In genomic region chr9:127132375-127132774, GRCh38 we compare ENCODE assay signal across 14 cellular contexts. TPM values are rescaled to one million over a fixed set of nuclear protein-coding genes. Genes with fewer than 3 reads are reported as not detected.
DNase-seq lines count a peak whose midpoint lies in the region; ATAC-seq, FAIRE-seq and TF ChIP-seq lines count a peak whose summit lies in the region.
"Had no signal": no experiment of that assay in that cellular context is flagged by ENCODE, and none has a peak within 500 bp of the region (broad histone marks: within the 10 kb centered on the region; RNA-seq: fewer than 3 reads in every experiment).

No MANE protein-coding gene starts in this region.

- FAIRE-seq in HepG2 (lab: Jason Lieb, UNC): no peak

- no peaks in the 10 kb centered on the region for H3K79me2 ChIP-seq in HCT116 (ENCODE audit: insufficient read depth, low read length)
- no peaks in the 10 kb centered on the region for H3K79me2 ChIP-seq in HepG2 (ENCODE audit: insufficient read depth, low read length)

- no peak for DNase-seq in HCT116 (ENCODE audit: low read depth, low spot score)
- DNase-seq in ascending aorta (ENCODE audit: low spot score in 2 of 2): peak in 1 of 2 donors; percentile 42
- no peak for DNase-seq in HepG2 (ENCODE audit: low spot score)
- no peak for DNase-seq in spleen
- DNase-seq in SKM-1 treated with dmso at 0.1 percent for 144 hours (lab: John Stamatoyannopoulos, UW; ENCODE audit: unreplicated experiment): no peak
- DNase-seq in HuH-7.5 (ENCODE audit: low spot score): no peak
- no peak for DNase-seq in NCI-H2227 treated with DMSO at 0.1 percent for 48 hours (lab: John Stamatoyannopoulos, UW)
- DNase-seq: activated naive CD4-positive, alpha-beta T cell treated with anti-CD3 and anti-CD28 coated beads, Interleukin-2, amount 50 U/mL, for 16 hours; DND-41; KBM-7 had no signal

- no TSS peak for BruUV-seq in HCT116 (replicated peaks; lab: Mats Ljungman, UMichigan)
- no TSS peak for BruUV-seq in HepG2 (replicated peaks; lab: Mats Ljungman, UMichigan)

- H4K20me1 ChIP-seq in HCT116 (ENCODE audit: insufficient read depth) (no peaks in the 10 kb centered on the region), HepG2 (ENCODE audit: insufficient read depth, low read length) (no peaks in the 10 kb centered on the region)

- TF ChIP-seq POLR2A in HCT116 (IDR thresholded peaks at IDR 0.05; ENCODE audit: borderline replicate concordance, extremely low read depth, insufficient read depth, insufficient read length) (no peak), HepG2 (IDR thresholded peaks at IDR 0.05; ENCODE audit: insufficient read depth in 1 of 2, low read depth in 2 of 2, low read length in 2 of 2) (no peak), spleen (IDR thresholded peaks at IDR 0.05) (no peak)

- ATAC-seq in HCT116 (peak; percentile 78), HepG2 (no peak), GM19035 (IDR thresholded peaks at IDR 0.05; ENCODE audit: unreplicated experiment) (no peak)
- ATAC-seq: left lobe of liver had no signal

- in situ Hi-C loops in HepG2 (cut with HindIII; ENCODE audit: extremely low pct_ligation_motif_present, low pct_unique_long_range_greater_than_20kb): no loop called here

- H3K36me3 ChIP-seq in HCT116 (ENCODE audit: control insufficient read depth in 1 of 2, insufficient read depth in 2 of 2, low read length in 2 of 2) (no peaks in the 10 kb centered on the region), ascending aorta (no peaks in the 10 kb centered on the region), HepG2 (replicated peaks in 1 of 2; ENCODE audit: control insufficient read depth in 1 of 2, insufficient read depth in 2 of 2, low read length in 2 of 2) (no peaks in the 10 kb centered on the region), spleen (no peaks in the 10 kb centered on the region)
- H3K36me3 ChIP-seq: HAP-1 had no signal

- peak in 1 of 3 experiments; percentile 14; a peak in 1 of 6 replicates for TF ChIP-seq CTCF in HCT116 (IDR thresholded peaks at IDR 0.05 in 2 of 3, conservative IDR thresholded peaks at IDR 0.05 in 1 of 3; ENCODE audit: borderline replicate concordance in 1 of 3, insufficient read depth in 1 of 3, low read depth in 2 of 3, low read length in 2 of 3)
- TF ChIP-seq CTCF in ascending aorta (IDR thresholded peaks at IDR 0.05): no peak
- TF ChIP-seq CTCF in HepG2 (CRISPR knock-in tag; IDR thresholded peaks at IDR 0.05): no peak
- TF ChIP-seq CTCF in spleen (IDR thresholded peaks at IDR 0.05 in 8 of 11, conservative IDR thresholded peaks at IDR 0.05 in 3 of 11): no peak

- POLR2A ChIA-PET in HCT116 (lab: Charles Lee) (no interaction called here), HepG2 (lab: Yijun Ruan, JAX) (no interaction called here)

- H3K4me1 ChIP-seq in HCT116 (ENCODE audit: control insufficient read depth in 1 of 2, insufficient read depth in 2 of 2, low read length in 2 of 2) (peaks cover 22 to 31% of the 10 kb centered on the region in 2 experiments), ascending aorta (peaks cover 30 to 61% of the 10 kb centered on the region in 2 donors), HepG2 (ENCODE audit: insufficient read depth, low read length) (peaks cover 51% of the 10 kb centered on the region), spleen (peaks cover 0 to 26% (median 4%) of the 10 kb centered on the region in 6 donors)
- H3K4me1 ChIP-seq: HAP-1 had no signal

- RAD21 ChIA-PET in HCT116 (lab: Charles Lee; ENCODE audit: low non-redundant PET in 1 of 2, low total read pairs in 2 of 2, uncharacterized antibody in 2 of 2, unreplicated experiment in 2 of 2): no interaction called here

- H3K4me3 ChIP-seq in HCT116 (replicated peaks in 1 of 2; ENCODE audit: low read depth in 1 of 2, low read length in 2 of 2): no peak overlapping the region
- no peak overlapping the region for H3K4me3 ChIP-seq in ascending aorta
- H3K4me3 ChIP-seq in HepG2 (replicated peaks in 1 of 3; ENCODE audit: insufficient read depth in 1 of 3, low read depth in 2 of 3, low read length in 3 of 3): no peak overlapping the region
- H3K4me3 ChIP-seq in spleen: no peak overlapping the region
- H3K4me3 ChIP-seq: HAP-1 had no signal

- no peaks in the 10 kb centered on the region for H3K9me2 ChIP-seq in HCT116 (ENCODE audit: insufficient read depth)

- H3K9me3 ChIP-seq in HCT116 (ENCODE audit: control insufficient read depth in 1 of 2, insufficient read depth in 1 of 2, low read depth in 1 of 2, low read length in 2 of 2) (no peaks in the 10 kb centered on the region), ascending aorta (no peaks in the 10 kb centered on the region), HepG2 (ENCODE audit: low read length) (no peaks in the 10 kb centered on the region), spleen (no peaks in the 10 kb centered on the region)
- H3K9me3 ChIP-seq: HAP-1 had no signal

- CTCF ChIA-PET in HCT116 (lab: Charles Lee) (no interaction called here), HepG2 (lab: Yijun Ruan, JAX; ENCODE audit: low intra/inter-chr PET ratio, low total read pairs) (no interaction called here)

- TF ChIP-seq RAD21 in HCT116 (IDR thresholded peaks at IDR 0.05; ENCODE audit: low read depth) (peak; percentile 48), HepG2 (CRISPR knock-in tag; IDR thresholded peaks at IDR 0.05) (no peak)

- H2AFZ ChIP-seq in HCT116 (ENCODE audit: low read depth, low read length, poor library complexity, severe bottlenecking): no peak overlapping the region
- H2AFZ ChIP-seq in HepG2 (ENCODE audit: low read length): no peak overlapping the region

- H3K4me2 ChIP-seq in HCT116 (ENCODE audit: low read length) (peak overlapping the region; percentile 31), HepG2 (ENCODE audit: low read depth, low read length) (no peak overlapping the region)

- H3K9ac ChIP-seq in HCT116 (ENCODE audit: low read length) (no peak overlapping the region), HepG2 (ENCODE audit: insufficient read depth, low read depth, low read length) (no peak overlapping the region)

- intact Hi-C loops in HCT116 (cut with micrococcal nuclease): loop anchor here (2.0 kb wide), 1 partner anchor 66 kb away; no protein-coding TSS in a partner anchor
- intact Hi-C loops in ascending aorta (cut with DNase I): no loop called here
- intact Hi-C loops in HepG2 (cut with micrococcal nuclease; ENCODE audit: unreplicated experiment): loop anchor here (2.0 kb wide), 1 partner anchor 66 kb away; no protein-coding TSS in a partner anchor
- intact Hi-C loops in spleen (cut with DNase I; ENCODE audit: low total_unique reads): no loop called here

- WGBS in HepG2 (ENCODE audit: low lambda C conversion rate): 57% methylated on average over 4 of the region's 4 CpGs
- 91 to 96% (median 93%) methylated on average over 4 of the region's 4 CpGs for WGBS in spleen, 5 donors

- no peak for TF ChIP-seq EP300 in HepG2 (IDR thresholded peaks at IDR 0.05; ENCODE audit: low read depth in 2 of 2, low read length in 2 of 2)
- no peak for TF ChIP-seq EP300 in HepG2 (CRISPR knock-in tag; IDR thresholded peaks at IDR 0.05; ENCODE audit: borderline replicate concordance)

- no peak overlapping the region for H3K27ac ChIP-seq in HCT116 (ENCODE audit: low read depth, low read length)
- H3K27ac ChIP-seq in ascending aorta: peak overlapping the region; percentile 77 to 85
- H3K27ac ChIP-seq in HepG2 (ENCODE audit: extremely low read length, insufficient read depth, low read length): no peak overlapping the region
- peak overlapping the region in 5 of 8 donors; percentile 44 to 67 (median 65) for H3K27ac ChIP-seq in spleen

- H3K27me3 ChIP-seq in HCT116 (ENCODE audit: insufficient read depth, low read length) (no peaks in the 10 kb centered on the region), ascending aorta (no peaks in the 10 kb centered on the region), HepG2 (ENCODE audit: control insufficient read depth in 1 of 2, insufficient read depth in 2 of 2, low read length in 2 of 2) (no peaks in the 10 kb centered on the region; a peak in 1 of 5 replicates), spleen (replicated peaks in 1 of 7) (no peaks in the 10 kb centered on the region)

TF ChIP-seq in HCT116, 20 proteins besides CTCF, POLR2A, EP300 and RAD21 (continues in another document):
- no peak for TF ChIP-seq FOSL1 (IDR thresholded peaks at IDR 0.05; ENCODE audit: low read depth)
- no peak for TF ChIP-seq SRF (IDR thresholded peaks at IDR 0.05; ENCODE audit: low read depth)
- no peak for TF ChIP-seq YY1 (IDR thresholded peaks at IDR 0.05; ENCODE audit: extremely low read depth, insufficient replicate concordance, low read depth, low read length)

TF ChIP-seq in HepG2, 621 proteins besides CTCF, POLR2A, EP300 and RAD21 (continues in another document):
- no peak for TF ChIP-seq NFYC (CRISPR knock-in tag; IDR thresholded peaks at IDR 0.05)
- no peak for TF ChIP-seq TOPORS (CRISPR knock-in tag; IDR thresholded peaks at IDR 0.05)
- 0 out of 2 replicates have a peak, but pooled peaks have one; percentile 15 for TF ChIP-seq SPEN (CRISPR knock-in tag; IDR thresholded peaks at IDR 0.05; ENCODE audit: low read depth)

RNA-seq across cellular contexts. Expression of gene ANGPTL2, which starts 9.9 kb away (rescaled TPM):
- 0.20 TPM for total RNA-seq in HCT116 (2021; ENCODE audit: unreplicated experiment)
- polyA plus RNA-seq in HCT116 (2012): 0.01 and 0.04 TPM in 2 replicates
- total RNA-seq in ascending aorta: 19.6 TPM
- 0.35 and 0.91 TPM in 2 replicates for total RNA-seq in HepG2 (2016; rRNA removed; fragmentation: Illumina TruSeq; extraction: Trizol)
- 0.09 TPM in 1 of 2 replicates, not detected in the other for total RNA-seq in HepG2 (2016; cell fraction: cytosol; rRNA removed; fragmentation: Illumina TruSeq; extraction: Trizol; ENCODE audit: low read depth)
- 0.49 and 1.4 TPM in 2 replicates for total RNA-seq in HepG2 (2016; cell fraction: insoluble cytoplasmic fraction; rRNA removed; fragmentation: Illumina TruSeq; extraction: Trizol)
- 0.55 and 0.59 TPM in 2 replicates for total RNA-seq in HepG2 (2016; cell fraction: membrane; rRNA removed; fragmentation: Illumina TruSeq; extraction: Trizol)
- total RNA-seq in HepG2 (2016; cell fraction: nucleus; rRNA removed; fragmentation: Illumina TruSeq; extraction: Trizol): 1.2 and 2.2 TPM in 2 replicates
- 21.0 and 40.2 TPM in 2 replicates for polyA plus RNA-seq in HepG2 (2011; rRNA removed)
- 14.1 and 24.9 TPM in 2 replicates for polyA plus RNA-seq in HepG2 (2011; cell fraction: cytosol; rRNA removed)
- 16.8 and 26.7 TPM in 2 replicates for polyA plus RNA-seq in HepG2 (2011; cell fraction: nucleus; rRNA removed)
- polyA plus RNA-seq in HepG2 (2012): 27.5 and 38.6 TPM in 2 replicates
- 0.19 and 0.24 TPM in 2 replicates for polyA plus RNA-seq in HepG2 (2016; cell fraction: cytosol; fragmentation: Illumina TruSeq; extraction: Trizol; ENCODE audit: low read depth)
- polyA plus RNA-seq in HepG2 (2016; cell fraction: insoluble cytoplasmic fraction; fragmentation: Illumina TruSeq; extraction: Trizol; ENCODE audit: low read depth): 0.60 and 0.63 TPM in 2 replicates
- polyA plus RNA-seq in HepG2 (2016; cell fraction: membrane; fragmentation: Illumina TruSeq; extraction: Trizol; ENCODE audit: low read depth): 0.50 and 0.89 TPM in 2 replicates
- 1.8 and 2.3 TPM in 2 replicates for polyA plus RNA-seq in HepG2 (2016; cell fraction: nucleus; fragmentation: Illumina TruSeq; extraction: Trizol; ENCODE audit: insufficient read depth, low read depth)
- polyA minus RNA-seq in HepG2 (2011; rRNA and poly(A)+ RNA removed; ENCODE audit: low replicate concordance): 0.09 and 16.6 TPM in 2 replicates
- 7.1 and 18.4 TPM in 2 replicates for polyA minus RNA-seq in HepG2 (2011; cell fraction: cytosol; rRNA and poly(A)+ RNA removed)
- polyA minus RNA-seq in HepG2 (2011; cell fraction: nucleus; rRNA and poly(A)+ RNA removed): 7.3 and 9.9 TPM in 2 replicates
- 100 to 1,000 TPM in 1 of 7 donors, 10 to 100 TPM in 6; 45.4 to 103 (median 66.2) TPM for total RNA-seq in spleen
- polyA plus RNA-seq in spleen: 10 to 100 TPM in 2 of 3 donors, 1 to 10 TPM in 1; 6.6 to 11.8 (median 11.8) TPM
- polyA plus RNA-seq: neural cell had no signal

Comparison
In these comparisons a context has a peak if more than half of its experiments do, and no peak if none do; other contexts are left out.
1. H3K27ac ChIP-seq: peak in ascending aorta (2 of 2) and spleen (5 of 8); none in HCT116 (single experiment) and HepG2 (single experiment).
2. intact Hi-C loops: an anchor here in HCT116 (2.0 kb wide) and HepG2 (2.0 kb wide); none called in ascending aorta and spleen.
3. Of the 20 proteins assayed by ChIP-seq in both HepG2 and HCT116: peak only in HepG2: none; only in HCT116: RAD21; in both: none; in neither: 18; mixed calls (peak in some experiments, not most) for 1.